18 cellular contexts compared by ENCODE assay signal in the genomic region with DNA sequence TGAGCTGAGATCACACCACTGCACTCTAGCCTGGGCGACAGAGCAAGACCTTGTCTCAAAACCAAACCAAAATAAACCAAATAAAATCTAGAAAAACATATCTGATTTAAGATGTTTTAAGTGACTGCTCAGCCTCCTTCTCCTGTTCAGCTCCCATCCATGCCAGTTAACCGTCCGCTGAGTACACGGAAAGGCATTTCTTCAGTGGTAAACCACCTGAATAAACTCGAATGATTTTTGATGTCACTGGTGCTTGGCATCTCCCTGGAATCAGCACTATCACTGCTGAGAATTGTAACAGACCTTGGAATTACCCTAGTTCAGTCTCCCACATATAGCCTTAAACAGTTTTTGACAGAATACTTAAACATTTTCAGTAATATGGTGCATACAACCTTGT. TPM values are rescaled to one million over a fixed set of nuclear protein-coding genes. Genes with fewer than 3 reads are reported as not detected.
A peak's percentile ranks its signal among the peaks of the same experiment; 100 is the strongest.
DNase-seq lines count a peak whose midpoint lies in the region; ATAC-seq lines count a peak whose summit lies in the region.
"Had no signal": no experiment of that assay in that cellular context is flagged by ENCODE, and none has a peak within 500 bp of the region (broad histone marks: within the 10 kb centered on the region; RNA-seq: fewer than 3 reads in every experiment).

No MANE protein-coding gene starts in this region.

- ATAC-seq in GM21367 (IDR thresholded peaks at IDR 0.05; ENCODE audit: unreplicated experiment), result no peak
- ATAC-seq in left ventricle myocardium superior, result no peak
- ATAC-seq: GM23338 had no signal

- in situ Hi-C loops in ACHN (cut with HindIII; ENCODE audit: low pct_ligation_motif_present, low pct_unique_long_range_greater_than_20kb, low sequenced_read_pairs), result loop anchor here (25.0 kb wide), 1 partner anchor 293 kb away; no protein-coding TSS in a partner anchor

- peak; percentile 52 for DNase-seq in ACHN
- DNase-seq in M059J (ENCODE audit: low read depth), result peak; percentile 6
- DNase-seq in astrocyte of the hippocampus (ENCODE audit: low read depth, low spot score), result peak; percentile 59
- DNase-seq in kidney tubule cell (ENCODE audit: low spot score), result peak; percentile 38
- DNase-seq in HCEC 1CT, result no peak
- DNase-seq in left ventricle myocardium superior, result no peak
- no peak for DNase-seq in NCI-H187 (lab: John Stamatoyannopoulos, UW)
- DNase-seq: AML-193; BE2C; CD4-positive, alpha-beta T cell; CD8-positive, alpha-beta memory T cell; COR-L47; DMS153; DND-41; H9; HFFc6 had no signal

- intact Hi-C loops in left ventricle myocardium superior (cut with micrococcal nuclease), result no loop called here

RNA-seq across cellular contexts. Expression of gene NRCAM, which starts 24.1 kb away (rescaled TPM):
- 0.49 TPM in 1 of 2 replicates, not detected in the other for total RNA-seq in M059J (2014; rRNA removed; shearing (Covaris generic))
- 0.62 TPM for total RNA-seq in left ventricle myocardium superior

RNA-seq across cellular contexts. Expression of gene PNPLA8, which starts 45.6 kb away (rescaled TPM):
- 24.9 and 32.5 TPM in 2 replicates for total RNA-seq in M059J (2014; rRNA removed; shearing (Covaris generic))
- 31.9 TPM for total RNA-seq in left ventricle myocardium superior

Comparison
In these comparisons a context has a peak if more than half of its experiments do, and no peak if none do; other contexts are left out.
1. DNase-seq: peak in ACHN (single experiment), M059J (single experiment), astrocyte of the hippocampus (single experiment) and kidney tubule cell (single experiment); none in HCEC 1CT (single experiment), left ventricle myocardium superior (single experiment) and NCI-H187 (0 of 2).